8 cellular contexts compared by ENCODE assay signal in genomic region chr10:28533315-28533564, GRCh38. TPM values are rescaled to one million over a fixed set of nuclear protein-coding genes. Genes with fewer than 3 reads are reported as not detected.
A peak's percentile ranks its signal among the peaks of the same experiment; 100 is the strongest.
DNase-seq lines count a peak whose midpoint lies in the region; ATAC-seq and TF ChIP-seq lines count a peak whose summit lies in the region.

No MANE protein-coding gene starts in this region.

- no peak for DNase-seq in activated CD8-positive, alpha-beta memory T cell treated with anti-CD3 and anti-CD28 coated beads, Interleukin-2, amount 10 ng/mL, durations not matched to agents 7 days and 5 days
- no peak for DNase-seq in activated CD8-positive, alpha-beta memory T cell treated with anti-CD3 and anti-CD28 coated beads, Interleukin-2, amount 50 U/mL, for 4 hours
- DNase-seq in body of pancreas = no peak
- no peak for DNase-seq in mucosa of descending colon
- no peak for DNase-seq in iPS-NIHi11 (ENCODE audit: low spot score)
- no peak for DNase-seq in NCI-H2196 treated with DMSO at 0.1 percent for 48 hours (lab: John Stamatoyannopoulos, UW; ENCODE audit: unreplicated experiment)

- peaks cover 11 to 21% of the 10 kb centered on the region in 2 donors for H3K36me3 ChIP-seq in body of pancreas (replicated peaks in 1 of 2; ENCODE audit: insufficient read depth in 1 of 2, low read depth in 2 of 2)
- H3K36me3 ChIP-seq in mucosa of descending colon (ENCODE audit: low read depth) = peaks cover 8% of the 10 kb centered on the region

- H3K9me3 Mint-ChIP-seq in activated CD8-positive, alpha-beta memory T cell treated with anti-CD3 and anti-CD28 coated beads, Interleukin-2, amount 10 ng/mL, durations not matched to agents 7 days and 5 days (ENCODE audit: low read depth) = peaks cover 2% of the 10 kb centered on the region

- no peaks in the 10 kb centered on the region for H3K27me3 Mint-ChIP-seq in activated CD8-positive, alpha-beta memory T cell treated with anti-CD3 and anti-CD28 coated beads, Interleukin-2, amount 10 ng/mL, durations not matched to agents 7 days and 5 days

- TF ChIP-seq CTCF in body of pancreas (IDR thresholded peaks at IDR 0.05) (no peak), mucosa of descending colon (IDR thresholded peaks at IDR 0.05) (no peak)

- H3K4me3 ChIP-seq in body of pancreas = peak overlapping the region; percentile 92 to 98
- H3K4me3 ChIP-seq in mucosa of descending colon = peak overlapping the region; percentile 92

- WGBS in body of pancreas, 2 donors = 0% methylated on average over 37 of the region's 37 CpGs; no CpG with 5 or more reads in 1 of the 2 donors

- peak overlapping the region; percentile 100 for H3K27ac Mint-ChIP-seq in activated CD8-positive, alpha-beta memory T cell treated with anti-CD3 and anti-CD28 coated beads, Interleukin-2, amount 10 ng/mL, durations not matched to agents 7 days and 5 days

- peak; percentile 8 for ATAC-seq in activated CD8-positive, alpha-beta memory T cell treated with anti-CD3 and anti-CD28 coated beads, Interleukin-2, amount 10 ng/mL, durations not matched to agents 7 days and 5 days
- ATAC-seq in HG03354 (IDR thresholded peaks at IDR 0.05; ENCODE audit: poor library complexity, severe bottlenecking, unreplicated experiment) (peak; percentile 6), body of pancreas (no peak), mucosa of descending colon (no peak), GM18519 (IDR thresholded peaks at IDR 0.05; ENCODE audit: low FRiP score, unreplicated experiment) (no peak)

- H3K4me3 Mint-ChIP-seq in activated CD8-positive, alpha-beta memory T cell treated with anti-CD3 and anti-CD28 coated beads, Interleukin-2, amount 10 ng/mL, durations not matched to agents 7 days and 5 days = peak overlapping the region; percentile 91

- H3K9me3 ChIP-seq in body of pancreas (no peaks in the 10 kb centered on the region), mucosa of descending colon (no peaks in the 10 kb centered on the region)

- TF ChIP-seq POLR2A in body of pancreas (IDR thresholded peaks at IDR 0.05) = no peak

- CTCF ChIA-PET in activated CD8-positive, alpha-beta memory T cell treated with anti-CD3 and anti-CD28 coated beads, Interleukin-2, amount 10 ng/mL, durations not matched to agents 7 days and 5 days (lab: Charles Lee) = no interaction called here

- H3K4me1 ChIP-seq in body of pancreas (peaks cover 42% of the 10 kb centered on the region), mucosa of descending colon (ENCODE audit: low read depth) (peaks cover 9% of the 10 kb centered on the region)

- intact Hi-C loops in body of pancreas (cut with DNase I) = no loop called here
- intact Hi-C loops in mucosa of descending colon (cut with DNase I, micrococcal nuclease) = no loop called here

- peak overlapping the region; percentile 96 to 100 (median 98) for H3K27ac ChIP-seq in body of pancreas

- no peaks in the 10 kb centered on the region for H3K27me3 ChIP-seq in body of pancreas

- peaks cover 61% of the 10 kb centered on the region for H3K36me3 Mint-ChIP-seq in activated CD8-positive, alpha-beta memory T cell treated with anti-CD3 and anti-CD28 coated beads, Interleukin-2, amount 10 ng/mL, durations not matched to agents 7 days and 5 days

- peaks cover 56% of the 10 kb centered on the region for H3K4me1 Mint-ChIP-seq in activated CD8-positive, alpha-beta memory T cell treated with anti-CD3 and anti-CD28 coated beads, Interleukin-2, amount 10 ng/mL, durations not matched to agents 7 days and 5 days

RNA-seq across cellular contexts. Expression of gene WAC, which starts 0.3 kb away (rescaled TPM):
- 100 to 1,000 TPM; 128 to 141 TPM for total RNA-seq in activated CD8-positive, alpha-beta memory T cell treated with anti-CD3 and anti-CD28 coated beads, Interleukin-2, amount 10 ng/mL, durations not matched to agents 7 days and 5 days
- total RNA-seq in body of pancreas (10 to 100 TPM; 43.8 to 58.3 TPM), mucosa of descending colon (100 to 1,000 TPM in 2 of 3 donors, 10 to 100 TPM in 1; 85.7 to 212 (median 111) TPM)

Comparison
In these comparisons a context has a peak if more than half of its experiments do, and no peak if none do; other contexts are left out.
1. ATAC-seq: peak in activated CD8-positive, alpha-beta memory T cell treated with anti-CD3 and anti-CD28 coated beads, Interleukin-2, amount 10 ng/mL, durations not matched to agents 7 days and 5 days (single experiment) and HG03354 (single experiment); none in body of pancreas (single experiment), mucosa of descending colon (single experiment) and GM18519 (single experiment).